In genomic region chr9:104951487-104951886, GRCh38 we compare ENCODE assay signal across 32 cellular contexts.
"Had no signal": no experiment of that assay in that cellular context is flagged by ENCODE, and none has a peak within 500 bp of the region (broad histone marks: within the 10 kb centered on the region; RNA-seq: fewer than 3 reads in every experiment).

No MANE protein-coding gene starts in this region.

- H3K27ac ChIP-seq: KMS-11 had no signal

- DNase-seq: Kasumi-1, KG1, MG63, MM.1S, MV-4-11, NCI-H1048, NCI-H1092, NCI-H1092 treated with DMSO at 0.1 percent for 48 hours, NCI-H1105, NCI-H1105 treated with DMSO at 0.1 percent for 48 hours, NCI-H1417 treated with DMSO at 0.1 percent for 48 hours, NCI-H1436, NCI-H1436 treated with DMSO at 0.1 percent for 48 hours, NCI-H146, NCI-H1694, NCI-H1694 treated with DMSO at 0.1 percent for 48 hours, NCI-H187, NCI-H187 treated with DMSO at 0.1 percent for 48 hours, NCI-H1930, NCI-H2029, NCI-H2029 treated with DMSO at 0.1 percent for 48 hours, NCI-H2081, NCI-H2081 treated with DMSO at 0.1 percent for 48 hours, NCI-H2107, NCI-H2171, NCI-H2171 treated with DMSO at 0.1 percent for 48 hours, NCI-H2227 treated with DMSO at 0.1 percent for 48 hours, NCI-H226, NCI-H345, NCI-H446, NCI-H446 treated with DMSO at 0.1 percent for 48 hours had no signal

- H3K4me2 ChIP-seq: KMS-11 had no signal

- H3K27me3 ChIP-seq: MG63 had no signal

- H3K36me3 ChIP-seq: MG63 had no signal

- H3K4me3 ChIP-seq: MG63 had no signal

- H3K9ac ChIP-seq: KMS-11 had no signal

- H3K9me3 ChIP-seq: MG63 had no signal
